ENCODE assay signal across 21 cellular contexts in the genomic region with DNA sequence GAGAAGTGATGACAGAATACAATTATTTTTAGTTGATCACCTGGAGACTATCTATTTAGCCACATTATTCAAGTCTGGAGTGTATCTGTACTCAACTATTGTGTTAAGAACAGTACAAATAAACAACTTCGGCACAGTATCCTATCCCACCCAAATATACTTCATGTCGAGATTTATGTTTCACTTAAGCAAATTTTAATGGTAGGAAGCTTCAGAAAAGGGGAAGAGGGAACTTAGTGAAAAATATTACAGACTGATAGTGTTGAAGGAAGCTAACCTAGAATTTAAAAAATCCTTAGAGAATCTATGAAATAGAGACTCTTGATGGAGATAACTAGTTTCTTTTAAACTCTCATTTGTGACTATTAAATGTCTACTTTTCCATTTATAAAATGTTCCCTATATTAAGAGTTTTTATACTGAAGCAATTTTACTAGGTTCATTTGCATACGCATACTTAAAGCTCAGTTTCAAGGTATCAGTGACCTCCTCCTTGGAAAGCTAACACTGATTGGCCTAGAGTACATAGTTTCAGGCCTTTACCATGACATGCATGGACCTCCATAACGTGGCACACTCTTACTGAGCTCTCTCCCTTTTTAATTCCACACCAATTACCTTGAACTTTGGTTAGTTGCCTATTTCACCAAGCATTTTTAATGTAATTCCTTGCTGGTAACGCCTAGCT.
DNase-seq lines count a peak whose midpoint lies in the region; ATAC-seq and TF ChIP-seq lines count a peak whose summit lies in the region.
"Had no signal": no experiment of that assay in that cellular context is flagged by ENCODE, and none has a peak within 500 bp of the region (broad histone marks: within the 10 kb centered on the region; RNA-seq: fewer than 3 reads in every experiment).

No MANE protein-coding gene starts in this region.

- H3K27ac ChIP-seq in KOPT-K1 (ENCODE audit: low read depth, low read length, poor library complexity, severe bottlenecking), result peak overlapping the region; percentile 89
- H3K27ac ChIP-seq: body of pancreas, neural progenitor cell, suprapubic skin had no signal

- peaks cover 34% of the 10 kb centered on the region for H3K36me3 Mint-ChIP-seq in activated CD8-positive, alpha-beta T cell treated with anti-CD3 and anti-CD28 coated beads for 36 hours (ENCODE audit: low read depth)
- H3K36me3 Mint-ChIP-seq in naive B cell, result peaks cover 0 to 5% of the 10 kb centered on the region in 2 donors
- H3K36me3 Mint-ChIP-seq: mesothelial cell of epicardium, neural progenitor cell had no signal

- no peaks in the 10 kb centered on the region for H3K9me3 Mint-ChIP-seq in activated CD8-positive, alpha-beta T cell treated with anti-CD3 and anti-CD28 coated beads for 36 hours
- H3K9me3 Mint-ChIP-seq in naive B cell, result peaks cover 0 to 4% (median 0%) of the 10 kb centered on the region in 7 donors
- H3K9me3 Mint-ChIP-seq: mesothelial cell of epicardium, neural progenitor cell had no signal

- no peak overlapping the region for H3K4me3 Mint-ChIP-seq in activated CD8-positive, alpha-beta T cell treated with anti-CD3 and anti-CD28 coated beads for 36 hours
- peak overlapping the region; percentile 68 to 88 (median 80) for H3K4me3 Mint-ChIP-seq in naive B cell
- H3K4me3 Mint-ChIP-seq: mesothelial cell of epicardium, neural progenitor cell had no signal

- ATAC-seq in GM18498 (IDR thresholded peaks at IDR 0.05; ENCODE audit: unreplicated experiment), result peak; percentile 26
- ATAC-seq in activated CD8-positive, alpha-beta T cell treated with anti-CD3 and anti-CD28 coated beads for 36 hours, result no peak
- ATAC-seq in naive B cell (ENCODE audit: low read depth in 2 of 2), result peak; percentile 14 to 22
- ATAC-seq in HG02610 (IDR thresholded peaks at IDR 0.05; ENCODE audit: unreplicated experiment), result no peak
- ATAC-seq: body of pancreas had no signal

- 0 out of 2 replicates have a peak, but pooled peaks cover 3% of the 10 kb centered on the region for H3K36me3 ChIP-seq in KOPT-K1 (ENCODE audit: insufficient read depth, low read length)
- H3K36me3 ChIP-seq: neural progenitor cell, suprapubic skin had no signal

- DNase-seq in activated CD8-positive, alpha-beta T cell treated with anti-CD3 and anti-CD28 coated beads for 36 hours, result no peak
- DNase-seq in naive B cell, result peak; percentile 27
- DNase-seq in erythroblast (lab: John Stamatoyannopoulos, UW), result no peak
- DNase-seq in NCI-H1092 treated with DMSO at 0.1 percent for 48 hours (lab: John Stamatoyannopoulos, UW), result no peak
- DNase-seq: activated CD8-positive, alpha-beta memory T cell treated with anti-CD3 and anti-CD28 coated beads, Interleukin-2, amount 50 U/mL, for 4 hours; activated naive CD4-positive, alpha-beta T cell treated with Interleukin-2 at 50 U/mL for 16 hours; AML-193; body of pancreas; Calu3; foreskin fibroblast; NCI-H1105; NCI-H2107; NCI-H526; stimulated activated CD8-positive, alpha-beta memory T cell treated with anti-CD3 and anti-CD28 coated beads, Interleukin-4, amount 100 ng/mL, for 48 hours; T-helper 9 cell had no signal

- intact Hi-C loops in activated CD8-positive, alpha-beta T cell treated with anti-CD3 and anti-CD28 coated beads for 36 hours (cut with micrococcal nuclease), result no loop called here

- POLR2A ChIA-PET in activated CD8-positive, alpha-beta T cell treated with anti-CD3 and anti-CD28 coated beads for 36 hours (lab: Charles Lee), result interaction anchor here (1.5 kb wide), 1 partner anchor 24 kb away, joined by 3 read pairs; no protein-coding TSS in a partner anchor

- H3K4me1 Mint-ChIP-seq in activated CD8-positive, alpha-beta T cell treated with anti-CD3 and anti-CD28 coated beads for 36 hours (ENCODE audit: low read depth), result peaks cover 45% of the 10 kb centered on the region
- H3K4me1 Mint-ChIP-seq in naive B cell, result peaks cover 43 to 72% (median 65%) of the 10 kb centered on the region in 3 donors

- H3K27me3 Mint-ChIP-seq in activated CD8-positive, alpha-beta T cell treated with anti-CD3 and anti-CD28 coated beads for 36 hours, result no peaks in the 10 kb centered on the region
- no peaks in the 10 kb centered on the region for H3K27me3 Mint-ChIP-seq in naive B cell

- TF ChIP-seq CTCF in activated CD8-positive, alpha-beta T cell treated with anti-CD3 and anti-CD28 coated beads for 36 hours (IDR thresholded peaks at IDR 0.05), result no peak

- CTCF ChIA-PET in activated CD8-positive, alpha-beta T cell treated with anti-CD3 and anti-CD28 coated beads for 36 hours (lab: Charles Lee), result interaction anchor here (0.7 to 1.8 kb wide), 4 partner anchors 11 to 195 kb away, joined by 3 to 12 read pairs (median 4); no protein-coding TSS in a partner anchor

- peaks cover 15% of the 10 kb centered on the region for H3K9me3 ChIP-seq in KOPT-K1 (ENCODE audit: insufficient read depth, low read length, poor library complexity, severe bottlenecking)
- H3K9me3 ChIP-seq: body of pancreas, suprapubic skin had no signal

- H3K27ac Mint-ChIP-seq in activated CD8-positive, alpha-beta T cell treated with anti-CD3 and anti-CD28 coated beads for 36 hours, result peak overlapping the region; percentile 0
- peak overlapping the region; percentile 69 to 98 (median 96) for H3K27ac Mint-ChIP-seq in naive B cell
- H3K27ac Mint-ChIP-seq: mesothelial cell of epicardium, neural progenitor cell had no signal

- TF ChIP-seq POLR2A in erythroblast (IDR thresholded peaks at IDR 0.05; ENCODE audit: low read length), result no peak

Comparison
In these comparisons a context has a peak if more than half of its experiments do, and no peak if none do; other contexts are left out.
1. ATAC-seq: peak in GM18498 (single experiment) and naive B cell (2 of 2); none in activated CD8-positive, alpha-beta T cell treated with anti-CD3 and anti-CD28 coated beads for 36 hours (single experiment) and HG02610 (single experiment).